8 cellular contexts compared by ENCODE assay signal in genomic region chr14:22982477-22983245, GRCh38. TPM values are rescaled to one million over a fixed set of nuclear protein-coding genes. Genes with fewer than 3 reads are reported as not detected.
A peak's percentile ranks its signal among the peaks of the same experiment; 100 is the strongest.
DNase-seq lines count a peak whose midpoint lies in the region; ATAC-seq and TF ChIP-seq lines count a peak whose summit lies in the region.

TSS of gene AJUBA (minus strand) at chr14:22982551. CDS start at chr14:22982266, 285 bp downstream.

- H3K36me3 Mint-ChIP-seq in CD14-positive monocyte, result peaks cover 9 to 12% of the 10 kb centered on the region in 2 donors
- peaks cover 5% of the 10 kb centered on the region for H3K36me3 Mint-ChIP-seq in effector memory CD8-positive, alpha-beta T cell (ENCODE audit: insufficient read depth)

- DNase-seq in CD14-positive monocyte (ENCODE audit: low spot score), result peak; percentile 68
- peak; percentile 96 for DNase-seq in H7
- peak; percentile 82 for DNase-seq in NCI-H69 (lab: John Stamatoyannopoulos, UW)
- peak; percentile 33 to 60 for DNase-seq in activated CD8-positive, alpha-beta memory T cell treated with anti-CD3 and anti-CD28 coated beads for 1 hour (ENCODE audit: extremely low read depth in 1 of 2, low read depth in 1 of 2)
- DNase-seq in effector memory CD8-positive, alpha-beta T cell, result peak; percentile 45 to 58 (median 48)
- peak; percentile 91 to 94 for DNase-seq in lung microvascular endothelial cell (ENCODE audit: low read depth in 2 of 2)
- DNase-seq in stimulated activated CD4-positive, alpha-beta T cell treated with anti-CD3 and anti-CD28 coated beads, TNF-alpha, amount 100 ng/mL, for 24 hours (ENCODE audit: low read depth in 3 of 3), result peak; percentile 54 to 80 (median 56)

- ATAC-seq in effector memory CD8-positive, alpha-beta T cell (replicated peaks), result peak; percentile 62
- no peak for ATAC-seq in HG03280 (IDR thresholded peaks at IDR 0.05; ENCODE audit: unreplicated experiment)

- H3K4me3 ChIP-seq in H7 (ENCODE audit: insufficient read depth, low read depth, low read length), result peak within 1 kb of the TSS; percentile 68

- peaks cover 25 to 37% (median 29%) of the 10 kb centered on the region in 3 donors for H3K27me3 Mint-ChIP-seq in CD14-positive monocyte (ENCODE audit: low read depth in 3 of 3)
- H3K27me3 Mint-ChIP-seq in effector memory CD8-positive, alpha-beta T cell, result peaks cover 0 to 11% of the 10 kb centered on the region in 2 donors

- peaks cover 6% of the 10 kb centered on the region for H3K4me1 Mint-ChIP-seq in CD14-positive monocyte
- H3K4me1 Mint-ChIP-seq in effector memory CD8-positive, alpha-beta T cell (ENCODE audit: low read depth in 2 of 2), result peaks cover 4% of the 10 kb centered on the region in 2 donors

- H3K27me3 ChIP-seq in H7 (ENCODE audit: control insufficient read depth, insufficient read depth, low read length), result peaks cover 15% of the 10 kb centered on the region

- H3K27ac Mint-ChIP-seq in CD14-positive monocyte, result no peak within 1 kb of the TSS
- no peak within 1 kb of the TSS for H3K27ac Mint-ChIP-seq in effector memory CD8-positive, alpha-beta T cell

- H3K36me3 ChIP-seq in H7 (replicated peaks; ENCODE audit: control insufficient read depth, insufficient read depth, low read length), result peaks cover 1% of the 10 kb centered on the region

- intact Hi-C loops in CD14-positive monocyte (cut with micrococcal nuclease), result loop anchor here in 1 of 2 donors (5.0 to 10.0 kb wide), 2 partner anchors 48 to 415 kb away; no protein-coding TSS in a partner anchor

- TF ChIP-seq CTCF in CD14-positive monocyte (IDR thresholded peaks at IDR 0.05), result no peak

- H3K4me3 Mint-ChIP-seq in CD14-positive monocyte, result no peak within 1 kb of the TSS
- H3K4me3 Mint-ChIP-seq in effector memory CD8-positive, alpha-beta T cell, result no peak within 1 kb of the TSS

- peaks cover 0 to 8% (median 3%) of the 10 kb centered on the region in 7 donors for H3K9me3 Mint-ChIP-seq in CD14-positive monocyte
- no peaks in the 10 kb centered on the region for H3K9me3 Mint-ChIP-seq in effector memory CD8-positive, alpha-beta T cell

RNA-seq across cellular contexts. Expression of gene AJUBA, which starts in this region (rescaled TPM):
- polyA plus RNA-seq in CD14-positive monocyte, result not detected
- total RNA-seq in H7 (2014; rRNA removed; shearing (Covaris generic)), result 27.0 and 27.5 TPM in 2 replicates
- 36.0 and 70.2 TPM in 2 replicates for total RNA-seq in lung microvascular endothelial cell

Comparison
In these comparisons a context has a peak if more than half of its experiments do, and no peak if none do; other contexts are left out.
1. Peak in DNase-seq in CD14-positive monocyte; RNA of the gene not detected or under 1 TPM.